In genomic region chr3:2983987-2984724, GRCh38 we compare ENCODE assay signal across 6 cellular contexts.
"Had no signal": no experiment of that assay in that cellular context is flagged by ENCODE, and none has a peak within 500 bp of the region (broad histone marks: within the 10 kb centered on the region; RNA-seq: fewer than 3 reads in every experiment).

No MANE protein-coding gene starts in this region.

- H3K4me1 Mint-ChIP-seq: GM23338, IgD-negative memory B cell had no signal

- H3K4me3 ChIP-seq: GM23338 had no signal

- DNase-seq: H9, HCEC 1CT had no signal

- H3K4me3 Mint-ChIP-seq: GM23338, H9, IgD-negative memory B cell had no signal

- H3K27me3 Mint-ChIP-seq: IgD-negative memory B cell had no signal

- H3K36me3 Mint-ChIP-seq: IgD-negative memory B cell had no signal

- ATAC-seq: GM23338, HepG2 had no signal

- H3K27ac Mint-ChIP-seq: GM23338, H9, IgD-negative memory B cell had no signal

- H3K27ac ChIP-seq: HL-60 had no signal

- H3K9me3 Mint-ChIP-seq: H9, IgD-negative memory B cell had no signal
